ENCODE assay signal across 24 cellular contexts in the genomic region with DNA sequence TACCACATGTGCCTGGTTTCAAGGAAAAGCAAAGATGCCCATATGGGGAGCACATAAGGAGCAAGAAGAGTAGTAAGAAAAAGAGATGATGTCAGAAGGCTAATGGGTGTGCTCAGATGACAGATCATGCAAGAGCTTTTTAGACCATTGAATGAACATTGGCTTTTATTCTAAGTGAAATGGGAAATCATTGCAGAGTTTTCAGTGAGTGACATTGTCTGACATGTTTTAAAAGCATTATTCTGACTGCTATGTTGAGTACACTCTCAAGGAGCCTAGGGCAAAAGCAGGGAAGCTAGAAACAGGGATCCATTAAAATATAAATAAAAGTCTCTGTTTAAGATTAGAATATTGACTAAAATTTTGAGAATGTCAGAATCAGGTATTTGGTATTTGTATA.
"Had no signal": no experiment of that assay in that cellular context is flagged by ENCODE, and none has a peak within 500 bp of the region (broad histone marks: within the 10 kb centered on the region; RNA-seq: fewer than 3 reads in every experiment).

No MANE protein-coding gene starts in this region.

- DNase-seq: hypothalamus; immature natural killer cell; kidney; left colon; left lung; lower lobe of right lung; mammary epithelial cell; mesenchymal stem cell; naive thymus-derived CD8-positive, alpha-beta T cell; ovary; right lobe of liver; stimulated activated CD4-positive, alpha-beta T cell treated with anti-CD3 and anti-CD28 coated beads, Interleukin-1b, Interleukin-23, amount 100 ng/mL, for 48 hours; stimulated activated CD4-positive, alpha-beta T cell treated with anti-CD3 and anti-CD28 coated beads, Interleukin-2, amount 100 ng/mL, for 48 hours; stimulated activated CD4-positive, alpha-beta T cell treated with anti-CD3 and anti-CD28 coated beads, Interleukin-4, amount 100 ng/mL, for 4 hours; stimulated activated CD8-positive, alpha-beta memory T cell treated with anti-CD3 and anti-CD28 coated beads, Interleukin-4, amount 100 ng/mL, for 48 hours; stimulated activated naive CD4-positive, alpha-beta T cell treated with Interleukin-2 at 50 U/mL for 16 hours; stimulated activated naive CD8-positive, alpha-beta T cell treated with anti-CD3 and anti-CD28 coated beads, Interleukin-15, amount 100 ng/mL, for 72 hours; substantia nigra; uterus had no signal

- H3K4me3 ChIP-seq: left lung, lower lobe of right lung, neural progenitor cell, ovary, right atrium auricular region, right lobe of liver, smooth muscle cell, tibial nerve, uterus had no signal

- H3K9ac ChIP-seq: neural progenitor cell had no signal

- H3K36me3 ChIP-seq: left lung, lower lobe of right lung, neural progenitor cell, ovary, right atrium auricular region, right lobe of liver, tibial nerve, uterus had no signal

- H3K27me3 ChIP-seq: left lung, neural progenitor cell, ovary, right atrium auricular region, right lobe of liver, tibial nerve, uterus had no signal

- H3K4me2 ChIP-seq: neural progenitor cell, smooth muscle cell had no signal

- H3K27ac ChIP-seq: left lung, lower lobe of right lung, neural progenitor cell, ovary, right atrium auricular region, right lobe of liver, tibial nerve, uterus had no signal

- H2AFZ ChIP-seq: neural progenitor cell had no signal

- ATAC-seq: left colon; left lung; lower lobe of right lung; naive thymus-derived CD8-positive, alpha-beta T cell; right lobe of liver; stimulated activated memory B cell treated with anti-CD40 and anti-IgM and Interleukin-4, amounts not matched to agents 10 μg/mL and 1 μg/mL and 100 μg/mL, for 72 hours; stimulated activated naive CD8-positive, alpha-beta T cell treated with anti-CD3 and anti-CD28 coated beads, Interleukin-15, amount 100 ng/mL, for 72 hours had no signal

- H3K4me1 ChIP-seq: left lung, lower lobe of right lung, neural progenitor cell, right atrium auricular region, right lobe of liver, uterus had no signal

- H3K9me3 ChIP-seq: lower lobe of right lung, ovary, right atrium auricular region, right lobe of liver, tibial nerve, uterus had no signal
